In genomic region chr22:24011735-24012068, GRCh38 we compare ENCODE assay signal across 7 cellular contexts. TPM values are rescaled to one million over a fixed set of nuclear protein-coding genes. Genes with fewer than 3 reads are reported as not detected.
DNase-seq lines count a peak whose midpoint lies in the region; ATAC-seq and TF ChIP-seq lines count a peak whose summit lies in the region.
"Had no signal": no experiment of that assay in that cellular context is flagged by ENCODE, and none has a peak within 500 bp of the region (broad histone marks: within the 10 kb centered on the region; RNA-seq: fewer than 3 reads in every experiment).

No MANE protein-coding gene starts in this region.

- H3K27ac ChIP-seq in aorta (ENCODE audit: low read depth in 1 of 2, low read length in 2 of 2), result peak overlapping the region in 1 of 2 donors; percentile 65

- H3K36me3 ChIP-seq in iPS-15b (ENCODE audit: control insufficient read depth, insufficient read depth, low read length) (no peaks in the 10 kb centered on the region), aorta (ENCODE audit: control insufficient read depth in 1 of 2, insufficient read depth in 2 of 2, low read length in 1 of 2) (no peaks in the 10 kb centered on the region)

- ATAC-seq in aorta (ENCODE audit: low FRiP score), result no peak

- no peaks in the 10 kb centered on the region for H3K4me1 ChIP-seq in iPS-15b (ENCODE audit: control insufficient read depth, insufficient read depth, low read length)
- H3K4me1 ChIP-seq in aorta (ENCODE audit: control insufficient read depth in 1 of 2, insufficient read depth in 2 of 2, low read length in 2 of 2), result no peaks in the 10 kb centered on the region

- H3K9ac ChIP-seq in iPS-15b (ENCODE audit: low read depth, low read length), result peak overlapping the region; percentile 62

- H3K4me3 ChIP-seq in iPS-15b (ENCODE audit: low read depth, low read length) (peak overlapping the region; percentile 97), aorta (ENCODE audit: low read length in 2 of 2) (peak overlapping the region; percentile 82 to 92)

- no peaks in the 10 kb centered on the region for H3K27me3 ChIP-seq in iPS-15b (ENCODE audit: control insufficient read depth, insufficient read depth, low read length)
- no peaks in the 10 kb centered on the region for H3K27me3 ChIP-seq in aorta (ENCODE audit: control insufficient read depth in 1 of 2, insufficient read depth in 2 of 2, low read length in 1 of 2)

- DNase-seq in ELR (ENCODE audit: low read depth) (peak; percentile 15), OCI-M1 (lab: John Stamatoyannopoulos, UW) (peak; percentile 73), aorta (no peak), DMS79 treated with DMSO at 0.1 percent for 48 hours (lab: John Stamatoyannopoulos, UW) (no peak), GM20000 (ENCODE audit: low spot score) (no peak)

- H3K9me3 ChIP-seq in iPS-15b (ENCODE audit: control insufficient read depth, insufficient read depth, low read length) (no peaks in the 10 kb centered on the region), aorta (ENCODE audit: control insufficient read depth, low read length) (no peaks in the 10 kb centered on the region)

- intact Hi-C loops in aorta (cut with DNase I), result loop anchor here in 1 of 2 donors (5.0 kb wide), 2 partner anchors 41 to 146 kb away; no protein-coding TSS in a partner anchor

- no peak for TF ChIP-seq CTCF in GM20000 (IDR thresholded peaks at IDR 0.05; ENCODE audit: extremely low read depth, missing control alignments)

- 1% methylated on average over 10 of the region's 10 CpGs for WGBS in aorta, 2 donors

RNA-seq across cellular contexts. Expression of gene CABIN1, which starts 0.6 kb away (rescaled TPM):
- 10 to 100 TPM; 48.8 to 84.6 TPM for total RNA-seq in aorta
- 100 to 1,000 TPM in 1 of 2 donors, 1 to 10 TPM in 1; 9.4 to 113 TPM for polyA plus RNA-seq in aorta

RNA-seq across cellular contexts. Expression of gene GSTT4, which starts 6.4 kb away (rescaled TPM):
- total RNA-seq in aorta, result not detected
- not detected for polyA plus RNA-seq in aorta
- total RNA-seq: RPMI7951 had no signal

RNA-seq across cellular contexts. Expression of gene GSTT2, which starts 31.8 kb away (rescaled TPM):
- total RNA-seq in aorta, result under 1 TPM in 1 of 2 donors, not detected in 1; 0.94 TPM
- not detected for polyA plus RNA-seq in aorta

RNA-seq across cellular contexts. Expression of gene DDT, which starts 37.5 kb away (rescaled TPM):
- 10 to 100 TPM; 49.3 to 51.6 TPM for total RNA-seq in aorta
- 100 to 1,000 TPM; 108 to 145 TPM for polyA plus RNA-seq in aorta

RNA-seq across cellular contexts. Expression of gene DDTL, which starts 45.0 kb away (rescaled TPM):
- total RNA-seq in aorta, result 1 to 10 TPM; 1.0 to 3.6 TPM
- 1 to 10 TPM in 1 of 2 donors, under 1 TPM in 1; 0.31 to 1.0 TPM for polyA plus RNA-seq in aorta

Comparison
In these comparisons a context has a peak if more than half of its experiments do, and no peak if none do; other contexts are left out.
1. DNase-seq: peak in ELR (single experiment) and OCI-M1 (single experiment); none in aorta (0 of 2), DMS79 treated with DMSO at 0.1 percent for 48 hours (single experiment) and GM20000 (single experiment).